15 cellular contexts compared by ENCODE assay signal in the genomic region with DNA sequence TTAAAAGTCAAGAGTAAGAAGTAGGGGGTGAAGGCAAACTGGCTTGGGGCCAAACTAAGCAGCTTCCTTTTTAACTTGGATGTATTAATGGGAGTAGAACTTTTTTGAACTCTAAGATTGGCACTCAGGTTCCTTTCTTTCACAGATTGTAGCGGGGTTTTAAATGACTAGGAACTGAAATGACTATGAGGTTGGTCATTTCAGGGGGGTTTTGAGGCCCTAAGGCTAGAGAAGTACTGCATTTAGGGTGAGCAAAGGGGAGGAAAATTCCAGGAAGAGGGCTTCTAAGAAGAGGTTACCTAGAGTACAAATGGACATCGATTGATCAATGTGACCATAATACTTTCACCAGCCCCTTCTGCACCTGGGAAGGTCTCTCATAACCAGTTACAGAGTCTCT.
DNase-seq lines count a peak whose midpoint lies in the region; ATAC-seq and TF ChIP-seq lines count a peak whose summit lies in the region.
"Had no signal": no experiment of that assay in that cellular context is flagged by ENCODE, and none has a peak within 500 bp of the region (broad histone marks: within the 10 kb centered on the region; RNA-seq: fewer than 3 reads in every experiment).

No MANE protein-coding gene starts in this region.

- H3K9me3 ChIP-seq in CD4-positive, CD25-positive, alpha-beta regulatory T cell (ENCODE audit: control insufficient read depth in 2 of 2, low read length in 2 of 2) = no peaks in the 10 kb centered on the region
- H3K9me3 ChIP-seq in CD8-positive, alpha-beta T cell (ENCODE audit: low read length) = no peaks in the 10 kb centered on the region
- peaks cover 6% of the 10 kb centered on the region for H3K9me3 ChIP-seq in neural progenitor cell (ENCODE audit: low read depth)
- H3K9me3 ChIP-seq: Caco-2 had no signal

- H3K36me3 ChIP-seq in CD4-positive, CD25-positive, alpha-beta regulatory T cell (ENCODE audit: control insufficient read depth, insufficient read depth, low read length) = no peaks in the 10 kb centered on the region
- no peaks in the 10 kb centered on the region for H3K36me3 ChIP-seq in CD8-positive, alpha-beta T cell (ENCODE audit: insufficient read depth, low read length)
- no peaks in the 10 kb centered on the region for H3K36me3 ChIP-seq in neural progenitor cell

- H3K27ac Mint-ChIP-seq in activated naive CD4-positive, alpha-beta T cell treated with anti-CD3 and anti-CD28 coated beads, Interleukin-2, amount 10 ng/mL, durations not matched to agents 7 days and 5 days = peak overlapping the region; percentile 73
- peak overlapping the region; percentile 34 to 92 (median 50) for H3K27ac Mint-ChIP-seq in CD4-positive, CD25-positive, alpha-beta regulatory T cell
- peak overlapping the region; percentile 25 for H3K27ac Mint-ChIP-seq in CD8-positive, alpha-beta T cell
- H3K27ac Mint-ChIP-seq in neural progenitor cell = peak overlapping the region; percentile 21
- H3K27ac Mint-ChIP-seq: B cell; CD8-positive, alpha-beta memory T cell; GM23338 had no signal

- no peaks in the 10 kb centered on the region for H3K27me3 Mint-ChIP-seq in activated naive CD4-positive, alpha-beta T cell treated with anti-CD3 and anti-CD28 coated beads, Interleukin-2, amount 10 ng/mL, durations not matched to agents 7 days and 5 days
- peaks cover 5% of the 10 kb centered on the region for H3K27me3 Mint-ChIP-seq in CD4-positive, CD25-positive, alpha-beta regulatory T cell
- no peaks in the 10 kb centered on the region for H3K27me3 Mint-ChIP-seq in CD8-positive, alpha-beta T cell (ENCODE audit: low read depth)
- H3K27me3 Mint-ChIP-seq in neural progenitor cell (ENCODE audit: insufficient read depth, low read depth) = peaks cover 9% of the 10 kb centered on the region
- H3K27me3 Mint-ChIP-seq: CD8-positive, alpha-beta memory T cell had no signal

- peaks cover 90% of the 10 kb centered on the region for H3K4me1 Mint-ChIP-seq in activated naive CD4-positive, alpha-beta T cell treated with anti-CD3 and anti-CD28 coated beads, Interleukin-2, amount 10 ng/mL, durations not matched to agents 7 days and 5 days
- peaks cover 11 to 76% (median 53%) of the 10 kb centered on the region in 4 donors for H3K4me1 Mint-ChIP-seq in CD4-positive, CD25-positive, alpha-beta regulatory T cell
- H3K4me1 Mint-ChIP-seq in CD8-positive, alpha-beta T cell (ENCODE audit: low read depth) = peaks cover 52% of the 10 kb centered on the region
- H3K4me1 Mint-ChIP-seq in neural progenitor cell = peaks cover 16% of the 10 kb centered on the region

- H3K4me3 ChIP-seq in CD4-positive, CD25-positive, alpha-beta regulatory T cell (ENCODE audit: low read depth, low read length) = no peak overlapping the region
- no peak overlapping the region for H3K4me3 ChIP-seq in CD8-positive, alpha-beta T cell (ENCODE audit: low read depth, low read length)
- no peak overlapping the region for H3K4me3 ChIP-seq in neural progenitor cell
- H3K4me3 ChIP-seq: GM12878, GM23338 had no signal

- peaks cover 31% of the 10 kb centered on the region for H3K4me1 ChIP-seq in CD4-positive, CD25-positive, alpha-beta regulatory T cell (ENCODE audit: control insufficient read depth, insufficient read depth, low read length, poor library complexity, severe bottlenecking)
- peaks cover 35% of the 10 kb centered on the region for H3K4me1 ChIP-seq in CD8-positive, alpha-beta T cell (ENCODE audit: insufficient read depth, low read length)
- H3K4me1 ChIP-seq in neural progenitor cell = peaks cover 7% of the 10 kb centered on the region

- no peak overlapping the region for H3K4me2 ChIP-seq in neural progenitor cell
- H3K4me2 ChIP-seq: GM23338 had no signal

- H3K36me3 Mint-ChIP-seq in activated naive CD4-positive, alpha-beta T cell treated with anti-CD3 and anti-CD28 coated beads, Interleukin-2, amount 10 ng/mL, durations not matched to agents 7 days and 5 days = peaks cover 60% of the 10 kb centered on the region
- peaks cover 8% of the 10 kb centered on the region for H3K36me3 Mint-ChIP-seq in CD4-positive, CD25-positive, alpha-beta regulatory T cell
- H3K36me3 Mint-ChIP-seq in CD8-positive, alpha-beta T cell = no peaks in the 10 kb centered on the region
- H3K36me3 Mint-ChIP-seq in neural progenitor cell = no peaks in the 10 kb centered on the region
- H3K36me3 Mint-ChIP-seq: CD8-positive, alpha-beta memory T cell had no signal

- H3K27me3 ChIP-seq in CD4-positive, CD25-positive, alpha-beta regulatory T cell (ENCODE audit: control insufficient read depth, insufficient read depth, low read length) = no peaks in the 10 kb centered on the region
- H3K27me3 ChIP-seq in CD8-positive, alpha-beta T cell (ENCODE audit: insufficient read depth, low read length) = no peaks in the 10 kb centered on the region
- no peaks in the 10 kb centered on the region for H3K27me3 ChIP-seq in neural progenitor cell

- no peak overlapping the region for H3K4me3 Mint-ChIP-seq in activated naive CD4-positive, alpha-beta T cell treated with anti-CD3 and anti-CD28 coated beads, Interleukin-2, amount 10 ng/mL, durations not matched to agents 7 days and 5 days
- peak overlapping the region in 2 of 4 donors; percentile 17 to 27 for H3K4me3 Mint-ChIP-seq in CD4-positive, CD25-positive, alpha-beta regulatory T cell
- no peak overlapping the region for H3K4me3 Mint-ChIP-seq in CD8-positive, alpha-beta T cell
- no peak overlapping the region for H3K4me3 Mint-ChIP-seq in neural progenitor cell
- H3K4me3 Mint-ChIP-seq: B cell, GM23338 had no signal

- H3F3A ChIP-seq in neural progenitor cell (ENCODE audit: low read depth) = no peaks in the 10 kb centered on the region

- no peak for ATAC-seq in CD4-positive, CD25-positive, alpha-beta regulatory T cell (ENCODE audit: low read depth in 2 of 2)
- ATAC-seq in CD8-positive, alpha-beta T cell = no peak
- ATAC-seq: GM12878, GM23338 had no signal

- H3K79me2 ChIP-seq in neural progenitor cell (ENCODE audit: low read depth) = no peaks in the 10 kb centered on the region

- no peak overlapping the region for H3K9ac ChIP-seq in neural progenitor cell

- CTCF ChIA-PET in activated naive CD4-positive, alpha-beta T cell treated with anti-CD3 and anti-CD28 coated beads, Interleukin-2, amount 10 ng/mL, durations not matched to agents 7 days and 5 days (lab: Charles Lee) = interaction anchor here (0.7 kb wide), 1 partner anchor 16 kb away, joined by 3 read pairs; no protein-coding TSS in a partner anchor
- CTCF ChIA-PET in CD8-positive, alpha-beta T cell (lab: Charles Lee) = no interaction called here

- TF ChIP-seq CTCF in CD8-positive, alpha-beta T cell (IDR thresholded peaks at IDR 0.05) = no peak
- no peak for TF ChIP-seq CTCF in neural progenitor cell (IDR thresholded peaks at IDR 0.05)

- H3K9me3 Mint-ChIP-seq in activated naive CD4-positive, alpha-beta T cell treated with anti-CD3 and anti-CD28 coated beads, Interleukin-2, amount 10 ng/mL, durations not matched to agents 7 days and 5 days = peaks cover 34% of the 10 kb centered on the region
- H3K9me3 Mint-ChIP-seq in CD4-positive, CD25-positive, alpha-beta regulatory T cell = no peaks in the 10 kb centered on the region
- H3K9me3 Mint-ChIP-seq in CD8-positive, alpha-beta T cell = no peaks in the 10 kb centered on the region
- peaks cover 10% of the 10 kb centered on the region for H3K9me3 Mint-ChIP-seq in neural progenitor cell
- H3K9me3 Mint-ChIP-seq: CD8-positive, alpha-beta memory T cell had no signal

- no peak overlapping the region for H3K27ac ChIP-seq in CD4-positive, CD25-positive, alpha-beta regulatory T cell (ENCODE audit: insufficient read depth, low read length, poor library complexity, severe bottlenecking)
- H3K27ac ChIP-seq in CD8-positive, alpha-beta T cell (ENCODE audit: low read depth, low read length) = no peak overlapping the region
- H3K27ac ChIP-seq in neural progenitor cell = no peak overlapping the region

- H2AFZ ChIP-seq in neural progenitor cell (replicated peaks) = no peak overlapping the region
- H2AFZ ChIP-seq: GM23338 had no signal

- DNase-seq in activated naive CD4-positive, alpha-beta T cell treated with anti-CD3 and anti-CD28 coated beads, Interleukin-2, amount 10 ng/mL, durations not matched to agents 7 days and 5 days = no peak
- DNase-seq in activated naive CD4-positive, alpha-beta T cell treated with Interleukin-2 at 50 U/mL for 16 hours = no peak
- DNase-seq in CD4-positive, CD25-positive, alpha-beta regulatory T cell = no peak
- no peak for DNase-seq in CD8-positive, alpha-beta T cell
- DNase-seq in neural progenitor cell (ENCODE audit: low spot score) = no peak
- no peak for DNase-seq in stimulated activated CD4-positive, alpha-beta T cell treated with anti-CD3 and anti-CD28 coated beads, Interleukin-4, amount 100 ng/mL, for 24 hours
- DNase-seq in NCI-H524 treated with DMSO at 0.1 percent for 48 hours (lab: John Stamatoyannopoulos, UW) = no peak
- DNase-seq: C1 segment of cervical spinal cord; Caco-2; CD8-positive, alpha-beta memory T cell; DMS53; H7 had no signal

- H4K20me1 ChIP-seq in neural progenitor cell (ENCODE audit: low read depth) = no peaks in the 10 kb centered on the region

- POLR2A ChIA-PET in CD8-positive, alpha-beta T cell (lab: Charles Lee) = interaction anchor here (1.0 kb wide), 1 partner anchor 13 kb away, joined by 3 read pairs; no protein-coding TSS in a partner anchor

- intact Hi-C loops in CD8-positive, alpha-beta T cell (cut with DNase I, micrococcal nuclease) = loop anchor here in 1 of 2 experiments (10.0 kb wide), 1 partner anchor 316 kb away; no protein-coding TSS in a partner anchor

Comparison
In these comparisons a context has a peak if more than half of its experiments do, and no peak if none do; other contexts are left out.
1. H3K27ac Mint-ChIP-seq: peak in every context shown above with its lines; median percentile 73 in activated naive CD4-positive, alpha-beta T cell treated with anti-CD3 and anti-CD28 coated beads, Interleukin-2, amount 10 ng/mL, durations not matched to agents 7 days and 5 days; 50 in CD4-positive, CD25-positive, alpha-beta regulatory T cell; 25 in CD8-positive, alpha-beta T cell; 21 in neural progenitor cell.